Comparison of ENCODE assay signal across 1 cellular context in genomic region chr7:136030867-136031318, GRCh38.
TF ChIP-seq lines count a peak whose summit lies in the region.

No MANE protein-coding gene starts in this region.

TF ChIP-seq in GM12878, 131 proteins besides CTCF, POLR2A, EP300 and RAD21 (continued from another document):
- no peak for TF ChIP-seq SKIL (IDR thresholded peaks at IDR 0.05; ENCODE audit: low read depth, poor library complexity, severe bottlenecking)
- TF ChIP-seq MEF2B (IDR thresholded peaks at IDR 0.05; ENCODE audit: partially characterized antibody, poor library complexity, severe bottlenecking) = peak; percentile 17
- no peak for TF ChIP-seq ZNF274 (IDR thresholded peaks at IDR 0.05; ENCODE audit: insufficient read depth, insufficient read length)
- TF ChIP-seq MYB (IDR thresholded peaks at IDR 0.05; ENCODE audit: borderline replicate concordance, low read depth, low read length) = no peak
- TF ChIP-seq BRCA1 (IDR thresholded peaks at IDR 0.05; ENCODE audit: low read depth, low read length) = no peak
- no peak for TF ChIP-seq SMARCA5 (IDR thresholded peaks at IDR 0.05)
- no peak for TF ChIP-seq KLF5 (IDR thresholded peaks at IDR 0.05; ENCODE audit: partially characterized antibody)
- TF ChIP-seq TCF3 (IDR thresholded peaks at IDR 0.05; ENCODE audit: borderline replicate concordance, insufficient read depth, low read depth, low read length) = no peak
